9 cellular contexts compared by ENCODE assay signal in genomic region chr9:98075332-98075805, GRCh38. TPM values are rescaled to one million over a fixed set of nuclear protein-coding genes. Genes with fewer than 3 reads are reported as not detected.
DNase-seq lines count a peak whose midpoint lies in the region; FAIRE-seq and TF ChIP-seq lines count a peak whose summit lies in the region.
"Had no signal": no experiment of that assay in that cellular context is flagged by ENCODE, and none has a peak within 500 bp of the region (broad histone marks: within the 10 kb centered on the region; RNA-seq: fewer than 3 reads in every experiment).

No MANE protein-coding gene starts in this region.

- H3K9ac ChIP-seq in endothelial cell of umbilical vein (replicated peaks; ENCODE audit: extremely low read depth, insufficient read depth, low read length) = no peak overlapping the region

- H2AFZ ChIP-seq in endothelial cell of umbilical vein (ENCODE audit: low read depth, low read length) = no peak overlapping the region
- H2AFZ ChIP-seq in osteoblast (ENCODE audit: low read length) = no peak overlapping the region

- intact Hi-C loops in endothelial cell of umbilical vein (cut with micrococcal nuclease) = loop anchor here (2.0 kb wide), 2 partner anchors 129 to 179 kb away; partner anchors contain the start of gene TBC1D2

- CTCF ChIA-PET in CD8-positive, alpha-beta memory T cell (lab: Charles Lee) = interaction anchor here (0.8 to 6.5 kb wide), 14 partner anchors 9 to 189 kb away, joined by 3 to 39 read pairs (median 7); partner anchors contain the start of genes NANS, TBC1D2 and TRIM14
- CTCF ChIA-PET in endothelial cell of umbilical vein (lab: Charles Lee) = interaction anchor here (1.9 to 2.9 kb wide), 2 partner anchors 11 to 188 kb away, joined by 5 to 23 read pairs; no protein-coding TSS in a partner anchor

- H3K4me1 ChIP-seq in CD8-positive, alpha-beta memory T cell (ENCODE audit: insufficient read depth, low read length) = peaks cover 33% of the 10 kb centered on the region
- H3K4me1 ChIP-seq in endothelial cell of umbilical vein (ENCODE audit: control insufficient read depth, extremely low read depth, insufficient read depth, low read length) (no peaks in the 10 kb centered on the region), osteoblast (ENCODE audit: insufficient read depth, low read length) (peaks cover 22% of the 10 kb centered on the region)

- no peak for DNase-seq in CD8-positive, alpha-beta memory T cell
- DNase-seq in NCI-H69 (lab: John Stamatoyannopoulos, UW) (peak; percentile 20), endothelial cell of umbilical vein (ENCODE audit: low read depth, low spot score) (peak; percentile 33), osteoblast (ENCODE audit: insufficient read length, low spot score, missing footprints) (peak; percentile 95), MV-4-11 (lab: John Stamatoyannopoulos, UW) (no peak), NCI-H1105 treated with DMSO at 0.1 percent for 48 hours (lab: John Stamatoyannopoulos, UW) (no peak), SKM-1 (lab: John Stamatoyannopoulos, UW; ENCODE audit: unreplicated experiment) (no peak), occipital lobe (lab: John Stamatoyannopoulos, UW) (no peak)
- DNase-seq: SHP77 had no signal

- H3K4me3 Mint-ChIP-seq in CD8-positive, alpha-beta memory T cell = peak overlapping the region in 6 of 7 donors; percentile 4 to 70 (median 40)

- no peaks in the 10 kb centered on the region for H3K9me3 ChIP-seq in CD8-positive, alpha-beta memory T cell (ENCODE audit: low read length)
- H3K9me3 ChIP-seq in endothelial cell of umbilical vein (replicated peaks; ENCODE audit: control insufficient read depth, insufficient read depth, low read length) = no peaks in the 10 kb centered on the region
- no peaks in the 10 kb centered on the region for H3K9me3 ChIP-seq in osteoblast (ENCODE audit: low read depth, low read length)

- H3K4me2 ChIP-seq in endothelial cell of umbilical vein (ENCODE audit: insufficient read depth, low read length) (no peak overlapping the region), osteoblast (ENCODE audit: insufficient read depth, low read length) (peak overlapping the region; percentile 69)

- H3K9me1 ChIP-seq in endothelial cell of umbilical vein (replicated peaks; ENCODE audit: control insufficient read depth, extremely low read depth, insufficient read depth, low read length) = no peaks in the 10 kb centered on the region

- H3K27ac Mint-ChIP-seq in CD8-positive, alpha-beta memory T cell = peak overlapping the region; percentile 83 to 99 (median 92)

- dilution Hi-C loops in endothelial cell of umbilical vein (cut with MboI; ENCODE audit: extremely low pct_ligation_motif_present, low sequenced_read_pairs) = no loop called here

- no peak for TF ChIP-seq CTCF in endothelial cell of umbilical vein (IDR thresholded peaks at IDR 0.05; ENCODE audit: extremely low read depth in 1 of 2, insufficient read depth in 1 of 2, low read depth in 1 of 2, low read length in 2 of 2)
- TF ChIP-seq CTCF in osteoblast (IDR thresholded peaks at IDR 0.05; ENCODE audit: extremely low read depth, low read depth, low read length) = no peak

- peaks cover 15% of the 10 kb centered on the region for H3K79me2 ChIP-seq in endothelial cell of umbilical vein (ENCODE audit: control insufficient read depth, insufficient read depth, low read length)
- peaks cover 46% of the 10 kb centered on the region for H3K79me2 ChIP-seq in osteoblast (ENCODE audit: insufficient read depth, low read length)

- FAIRE-seq in endothelial cell of umbilical vein (lab: Jason Lieb, UNC) = peak; percentile 84

- H3K27ac ChIP-seq in CD8-positive, alpha-beta memory T cell (ENCODE audit: low read depth, low read length) = no peak overlapping the region
- H3K27ac ChIP-seq in endothelial cell of umbilical vein (ENCODE audit: insufficient read depth, low read depth, low read length) (no peak overlapping the region), osteoblast (ENCODE audit: low read depth, low read length) (peak overlapping the region; percentile 67)

- TF ChIP-seq POLR2A in endothelial cell of umbilical vein (IDR thresholded peaks at IDR 0.05; ENCODE audit: low read depth, low read length) = no peak

- no peaks in the 10 kb centered on the region for H3K9me3 Mint-ChIP-seq in CD8-positive, alpha-beta memory T cell

- H4K20me1 ChIP-seq in endothelial cell of umbilical vein (replicated peaks; ENCODE audit: control insufficient read depth, extremely low read depth, insufficient read depth, low read length) = no peaks in the 10 kb centered on the region
- H4K20me1 ChIP-seq in osteoblast (ENCODE audit: insufficient read depth, low read length) = peaks cover 9% of the 10 kb centered on the region

- peaks cover 26 to 36% (median 30%) of the 10 kb centered on the region in 3 donors for H3K4me1 Mint-ChIP-seq in CD8-positive, alpha-beta memory T cell

- no TSS peak for BruUV-seq in endothelial cell of umbilical vein (replicated peaks; lab: Mats Ljungman, UMichigan)

- H3K27me3 Mint-ChIP-seq in CD8-positive, alpha-beta memory T cell = no peaks in the 10 kb centered on the region

- H3K4me3 ChIP-seq in CD8-positive, alpha-beta memory T cell (ENCODE audit: low read length) = no peak overlapping the region
- H3K4me3 ChIP-seq in endothelial cell of umbilical vein (replicated peaks in 1 of 3; ENCODE audit: insufficient read depth in 1 of 3, low read depth in 1 of 3, low read length in 3 of 3) (no peak overlapping the region), osteoblast (ENCODE audit: insufficient read depth, low read length) (no peak overlapping the region)

- no peaks in the 10 kb centered on the region for H3K27me3 ChIP-seq in CD8-positive, alpha-beta memory T cell (ENCODE audit: insufficient read depth, low read length, poor library complexity, severe bottlenecking)
- H3K27me3 ChIP-seq in endothelial cell of umbilical vein (ENCODE audit: control insufficient read depth in 2 of 2, insufficient read depth in 2 of 2, low read length in 2 of 2) (no peaks in the 10 kb centered on the region), osteoblast (ENCODE audit: insufficient read depth, low read length) (no peaks in the 10 kb centered on the region)

- H3K36me3 Mint-ChIP-seq in CD8-positive, alpha-beta memory T cell = peaks cover 4 to 26% (median 6%) of the 10 kb centered on the region in 3 donors

- H3K36me3 ChIP-seq in CD8-positive, alpha-beta memory T cell (ENCODE audit: insufficient read depth, low read length) = peaks cover 6% of the 10 kb centered on the region
- H3K36me3 ChIP-seq in endothelial cell of umbilical vein (ENCODE audit: control insufficient read depth in 2 of 2, extremely low read depth in 1 of 2, insufficient read depth in 2 of 2, low read length in 2 of 2) (peaks cover 2 to 5% of the 10 kb centered on the region in 2 experiments), osteoblast (ENCODE audit: insufficient read depth, low read length) (peaks cover 31% of the 10 kb centered on the region)

- POLR2A ChIA-PET in CD8-positive, alpha-beta memory T cell (lab: Charles Lee) = interaction anchor here (1.0 to 1.6 kb wide), 3 partner anchors 27 to 180 kb away, joined by 3 to 6 read pairs (median 4); partner anchors contain the start of genes TBC1D2 and TRIM14
- POLR2A ChIA-PET in endothelial cell of umbilical vein (lab: Charles Lee) = no interaction called here

TF ChIP-seq in endothelial cell of umbilical vein, 7 proteins besides CTCF, POLR2A, EP300 and RAD21:
- TF ChIP-seq GATA2 (IDR thresholded peaks at IDR 0.05; ENCODE audit: insufficient read depth, insufficient read length, low read depth, low read length) = no peak
- TF ChIP-seq EZH2 (IDR thresholded peaks at IDR 0.05; ENCODE audit: borderline replicate concordance, low read depth, low read length, severe bottlenecking) = no peak
- no peak for TF ChIP-seq FOS (IDR thresholded peaks at IDR 0.05; ENCODE audit: borderline replicate concordance, insufficient read depth, low read length)
- no peak for TF ChIP-seq POLR2AphosphoS5 (IDR thresholded peaks at IDR 0.05; ENCODE audit: insufficient read depth, low read depth, low read length)
- TF ChIP-seq MAX (IDR thresholded peaks at IDR 0.05; ENCODE audit: insufficient read depth, insufficient read length) = no peak
- TF ChIP-seq JUN (IDR thresholded peaks at IDR 0.05; ENCODE audit: borderline replicate concordance, insufficient read depth, insufficient read length, low read depth) = no peak
- no peak for TF ChIP-seq MYC (IDR thresholded peaks at IDR 0.05; ENCODE audit: low read depth, low read length)

RNA-seq across cellular contexts. Expression of gene NANS, which starts 18.8 kb away (rescaled TPM):
- total RNA-seq in CD8-positive, alpha-beta memory T cell = 10 to 100 TPM; 33.2 to 34.8 TPM
- 29.3 TPM for polyA plus RNA-seq in CD8-positive, alpha-beta memory T cell
- 72.5 and 85.1 TPM in 2 replicates for total RNA-seq in endothelial cell of umbilical vein
- polyA plus RNA-seq in endothelial cell of umbilical vein = 95.3 and 108 TPM in 2 replicates
- 113 and 131 TPM in 2 replicates for polyA plus RNA-seq in endothelial cell of umbilical vein (2011; cell fraction: cytosol; rRNA removed)
- 68.5 and 72.1 TPM in 2 replicates for polyA plus RNA-seq in endothelial cell of umbilical vein (2011; cell fraction: nucleus; rRNA removed)
- polyA plus RNA-seq in endothelial cell of umbilical vein (2012) = 156 and 181 TPM in 2 replicates
- 57.2 and 66.6 TPM in 2 replicates for polyA minus RNA-seq in endothelial cell of umbilical vein
- polyA minus RNA-seq in endothelial cell of umbilical vein (2011; cell fraction: cytosol; rRNA and poly(A)+ RNA removed) = 46.9 TPM
- 22.7 and 36.4 TPM in 2 replicates for polyA minus RNA-seq in endothelial cell of umbilical vein (2011; cell fraction: nucleus; rRNA and poly(A)+ RNA removed)
- total RNA-seq in osteoblast = 56.1 and 56.6 TPM in 2 replicates
- 20.9 TPM for total RNA-seq in occipital lobe

RNA-seq across cellular contexts. Expression of gene TRIM14, which starts 43.7 kb away (rescaled TPM):
- total RNA-seq in CD8-positive, alpha-beta memory T cell = 10 to 100 TPM; 46.2 to 52.1 TPM
- 92.5 TPM for polyA plus RNA-seq in CD8-positive, alpha-beta memory T cell
- total RNA-seq in endothelial cell of umbilical vein (7.1 and 10.7 TPM in 2 replicates), osteoblast (0.59 and 1.1 TPM in 2 replicates), occipital lobe (2.2 TPM)
- 4.8 and 4.9 TPM in 2 replicates for polyA plus RNA-seq in endothelial cell of umbilical vein
- polyA plus RNA-seq in endothelial cell of umbilical vein (2011; cell fraction: cytosol; rRNA removed) = 5.0 and 5.2 TPM in 2 replicates
- polyA plus RNA-seq in endothelial cell of umbilical vein (2011; cell fraction: nucleus; rRNA removed) = 5.0 and 6.5 TPM in 2 replicates
- polyA plus RNA-seq in endothelial cell of umbilical vein (2012) = 9.2 and 9.5 TPM in 2 replicates
- 3.6 and 3.9 TPM in 2 replicates for polyA minus RNA-seq in endothelial cell of umbilical vein
- 19.6 TPM for polyA minus RNA-seq in endothelial cell of umbilical vein (2011; cell fraction: cytosol; rRNA and poly(A)+ RNA removed)
- polyA minus RNA-seq in endothelial cell of umbilical vein (2011; cell fraction: nucleus; rRNA and poly(A)+ RNA removed) = 2.6 and 4.1 TPM in 2 replicates

Comparison
In these comparisons a context has a peak if more than half of its experiments do, and no peak if none do; other contexts are left out.
1. DNase-seq: peak in NCI-H69 (single experiment), endothelial cell of umbilical vein (single experiment) and osteoblast (single experiment); none in CD8-positive, alpha-beta memory T cell (0 of 5), MV-4-11 (single experiment), NCI-H1105 treated with DMSO at 0.1 percent for 48 hours (single experiment), SKM-1 (single experiment) and occipital lobe (single experiment).